21 cellular contexts compared by ENCODE assay signal in the genomic region with DNA sequence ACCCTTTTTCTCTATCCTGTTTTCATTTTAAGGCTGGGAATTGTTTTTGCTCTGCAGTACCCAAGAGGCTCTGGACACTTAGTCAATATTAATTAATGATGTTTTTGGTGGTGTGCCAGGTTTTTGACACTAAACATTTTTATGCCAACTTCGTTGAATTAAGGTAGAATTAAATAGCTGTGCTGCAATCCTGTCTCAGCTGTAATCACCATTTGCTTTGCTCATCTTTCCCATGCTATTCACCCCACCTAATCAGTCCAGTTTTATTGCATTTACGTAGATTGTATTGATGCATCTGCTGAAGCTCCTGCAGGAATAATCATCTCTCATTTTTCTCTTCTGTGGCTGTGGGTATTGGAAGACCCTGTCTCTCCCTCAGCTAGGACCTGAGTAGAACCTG.
"Had no signal": no experiment of that assay in that cellular context is flagged by ENCODE, and none has a peak within 500 bp of the region (broad histone marks: within the 10 kb centered on the region; RNA-seq: fewer than 3 reads in every experiment).

No MANE protein-coding gene starts in this region.

- H3K4me3 ChIP-seq: MG63, SJSA1 had no signal

- H3K27ac ChIP-seq: SJSA1 had no signal

- H3K9me3 ChIP-seq: MG63, SJSA1 had no signal

- ATAC-seq: HepG2 had no signal

- H3K27me3 ChIP-seq: MG63, SJSA1 had no signal

- H3K36me3 ChIP-seq: MG63, SJSA1 had no signal

- DNase-seq: IMR-90, Karpas-422, KG1, MG63, NCI-H1092, NCI-H1436 treated with DMSO at 0.1 percent for 48 hours, NCI-H1694, NCI-H187 treated with DMSO at 0.1 percent for 48 hours, NCI-H2029 treated with DMSO at 0.1 percent for 48 hours, NCI-H2171, NCI-H345, NCI-H446 treated with DMSO at 0.1 percent for 48 hours, NCI-H510A treated with DMSO at 0.1 percent for 48 hours, NCI-H526, NCI-H82, Right ventricle myocardium superior, RPMI8226, SIG-M5 had no signal

- H3K4me1 ChIP-seq: SJSA1 had no signal

- FAIRE-seq: HepG2, RCC 7860 had no signal
